Comparison of ENCODE assay signal across 27 cellular contexts in the genomic region with DNA sequence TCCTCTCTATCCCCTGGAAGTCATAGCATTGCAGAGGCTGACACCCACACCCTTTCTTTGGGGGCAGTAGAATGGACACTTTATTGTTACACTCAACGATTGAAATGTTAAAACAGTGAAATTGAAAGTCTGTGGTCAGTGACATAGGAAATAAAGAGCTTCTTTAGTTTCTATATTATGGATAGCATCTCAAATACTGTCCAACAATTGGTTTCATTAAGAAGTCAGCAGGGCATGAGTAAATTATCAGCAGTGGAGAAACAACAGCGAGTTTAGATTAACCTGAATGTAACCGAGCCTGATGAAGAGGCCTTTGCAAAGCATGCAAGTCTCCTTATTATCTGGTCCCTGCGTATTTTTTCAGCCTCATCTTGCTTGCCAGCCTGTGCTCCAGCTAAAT.
DNase-seq lines count a peak whose midpoint lies in the region; ATAC-seq, FAIRE-seq and TF ChIP-seq lines count a peak whose summit lies in the region.
"Had no signal": no experiment of that assay in that cellular context is flagged by ENCODE, and none has a peak within 500 bp of the region (broad histone marks: within the 10 kb centered on the region; RNA-seq: fewer than 3 reads in every experiment).

No MANE protein-coding gene starts in this region.

- H3K27me3 ChIP-seq in GM12878 (replicated peaks in 1 of 2; ENCODE audit: control insufficient read depth in 2 of 2, insufficient read depth in 2 of 2, low read length in 1 of 2), result no peaks in the 10 kb centered on the region
- H3K27me3 ChIP-seq: SJSA1 had no signal

- no peaks in the 10 kb centered on the region for H4K20me1 ChIP-seq in GM12878 (ENCODE audit: control insufficient read depth, insufficient read depth)

- POLR2A ChIA-PET in GM12878 (lab: Charles Lee) (interaction anchor here (0.8 kb wide), 1 partner anchor 17 kb away, joined by 3 read pairs; no protein-coding TSS in a partner anchor), MCF 10A (lab: Yijun Ruan, JAX) (interaction anchor here (1.0 kb wide), 1 partner anchor 25 kb away, joined by 3 read pairs; no protein-coding TSS in a partner anchor)

- ATAC-seq in activated naive CD8-positive, alpha-beta T cell treated with anti-CD3 and anti-CD28 coated beads, Interleukin-2, amount 50 U/mL, for 24 hours, result peak; percentile 46
- ATAC-seq in HG02610 (IDR thresholded peaks at IDR 0.05; ENCODE audit: unreplicated experiment) (peak; percentile 69), GM12878 (peak; percentile 79)
- ATAC-seq in stimulated activated naive B cell treated with anti-CD40 and anti-IgM and Interleukin-4, amounts not matched to agents 10 μg/mL and 1 μg/mL and 100 μg/mL, for 72 hours (replicated peaks), result peak; percentile 72 to 84
- ATAC-seq: K562, T-cell had no signal

- no TSS peak for BruUV-seq in GM12878 (replicated peaks; lab: Mats Ljungman, UMichigan)
- BruUV-seq in MCF 10A (replicated peaks; lab: Mats Ljungman, UMichigan), result no TSS peak

- no peak overlapping the region for H3K9ac ChIP-seq in GM12878 (ENCODE audit: control insufficient read depth, insufficient read depth, low read length)

- no peaks in the 10 kb centered on the region for H3K36me3 ChIP-seq in GM12878 (ENCODE audit: control insufficient read depth in 2 of 2, insufficient read depth in 2 of 2, low read length in 1 of 2)
- H3K36me3 ChIP-seq: SJSA1 had no signal

- no peak for FAIRE-seq in GM12878 (lab: Jason Lieb, UNC)
- FAIRE-seq: GM12892, H1, HTR-8/SVneo, K562 had no signal

- SMC1A ChIA-PET in GM12878 (lab: Charles Lee; ENCODE audit: uncharacterized antibody, unreplicated experiment), result interaction anchor here (0.6 to 2.8 kb wide), 7 partner anchors 7 to 338 kb away, joined by 3 to 9 read pairs (median 6); no protein-coding TSS in a partner anchor

- H3K27ac ChIP-seq in GM12878 (ENCODE audit: control insufficient read depth, insufficient read depth), result no peak overlapping the region
- H3K27ac ChIP-seq: PC-9, SJSA1 had no signal

- 28% methylated on average over 4 of the region's 4 CpGs for WGBS in GM12878 (ENCODE audit: insufficient coverage, insufficient replicate concordance, low lambda C conversion rate, missing lambda C conversion rate)

- no peak for TF ChIP-seq RAD21 in GM12878 (IDR thresholded peaks at IDR 0.05; ENCODE audit: insufficient read depth, low read depth, low read length)

- in situ Hi-C loops in GM12878 (cut with MboI), result no loop called here

- no peak overlapping the region for H3K27ac Mint-ChIP-seq in activated naive CD8-positive, alpha-beta T cell treated with anti-CD3 and anti-CD28 coated beads, Interleukin-2, amount 50 U/mL, for 24 hours
- no peak overlapping the region for H3K27ac Mint-ChIP-seq in activated naive CD8-positive, alpha-beta T cell treated with anti-CD3 and anti-CD28 coated beads for 36 hours
- no peak overlapping the region for H3K27ac Mint-ChIP-seq in stimulated activated naive B cell treated with anti-CD40 and anti-IgM and Interleukin-4, amounts not matched to agents 10 μg/mL and 1 μg/mL and 100 μg/mL, for 72 hours
- H3K27ac Mint-ChIP-seq in MCF 10A (ENCODE audit: low read depth, unreplicated experiment), result no peak overlapping the region
- H3K27ac Mint-ChIP-seq: T-cell had no signal

- no peaks in the 10 kb centered on the region for H3K36me3 Mint-ChIP-seq in activated naive CD8-positive, alpha-beta T cell treated with anti-CD3 and anti-CD28 coated beads, Interleukin-2, amount 50 U/mL, for 24 hours (ENCODE audit: low read depth)
- no peaks in the 10 kb centered on the region for H3K36me3 Mint-ChIP-seq in activated naive CD8-positive, alpha-beta T cell treated with anti-CD3 and anti-CD28 coated beads for 36 hours
- H3K36me3 Mint-ChIP-seq in stimulated activated naive B cell treated with anti-CD40 and anti-IgM and Interleukin-4, amounts not matched to agents 10 μg/mL and 1 μg/mL and 100 μg/mL, for 72 hours, result no peaks in the 10 kb centered on the region
- no peaks in the 10 kb centered on the region for H3K36me3 Mint-ChIP-seq in MCF 10A (ENCODE audit: insufficient read depth, unreplicated experiment)
- H3K36me3 Mint-ChIP-seq: T-cell had no signal

- H3K4me1 Mint-ChIP-seq in activated naive CD8-positive, alpha-beta T cell treated with anti-CD3 and anti-CD28 coated beads, Interleukin-2, amount 50 U/mL, for 24 hours, result no peaks in the 10 kb centered on the region
- no peaks in the 10 kb centered on the region for H3K4me1 Mint-ChIP-seq in activated naive CD8-positive, alpha-beta T cell treated with anti-CD3 and anti-CD28 coated beads for 36 hours
- peaks cover 5 to 11% of the 10 kb centered on the region in 2 donors for H3K4me1 Mint-ChIP-seq in stimulated activated naive B cell treated with anti-CD40 and anti-IgM and Interleukin-4, amounts not matched to agents 10 μg/mL and 1 μg/mL and 100 μg/mL, for 72 hours
- H3K4me1 Mint-ChIP-seq in MCF 10A (ENCODE audit: insufficient read depth, unreplicated experiment), result peaks cover 5% of the 10 kb centered on the region
- H3K4me1 Mint-ChIP-seq: T-cell had no signal

- no peaks in the 10 kb centered on the region for H3K79me2 ChIP-seq in GM12878 (ENCODE audit: control insufficient read depth, insufficient read depth, low read length)

- no peak for DNase-seq in activated naive CD8-positive, alpha-beta T cell treated with anti-CD3 and anti-CD28 coated beads, Interleukin-2, amount 50 U/mL, for 24 hours
- DNase-seq in activated naive CD8-positive, alpha-beta T cell treated with anti-CD3 and anti-CD28 coated beads for 36 hours, result no peak
- DNase-seq in GM12878 (ENCODE audit: low read depth, low spot score) (no peak), ecto neural progenitor cell (ENCODE audit: low spot score) (no peak), MCF 10A (ENCODE audit: unreplicated experiment) (no peak), HK-2 (ENCODE audit: unreplicated experiment) (no peak)
- DNase-seq in stimulated activated naive B cell treated with anti-CD40 and anti-IgM and Interleukin-4, amounts not matched to agents 10 μg/mL and 1 μg/mL and 100 μg/mL, for 72 hours, result no peak
- DNase-seq: 8988T, ACHN, Calu3, DMS79 treated with DMSO at 0.1 percent for 48 hours, GF-D8, HCEC 1CT, Kasumi-1, NCI-H1105 treated with DMSO at 0.1 percent for 48 hours, NCI-H2029, NCI-H446 treated with DMSO at 0.1 percent for 48 hours, NCI-H526, PC-9, Right ventricle myocardium superior, T-cell had no signal

- H3K9me3 Mint-ChIP-seq in activated naive CD8-positive, alpha-beta T cell treated with anti-CD3 and anti-CD28 coated beads, Interleukin-2, amount 50 U/mL, for 24 hours, result no peaks in the 10 kb centered on the region
- no peaks in the 10 kb centered on the region for H3K9me3 Mint-ChIP-seq in activated naive CD8-positive, alpha-beta T cell treated with anti-CD3 and anti-CD28 coated beads for 36 hours
- H3K9me3 Mint-ChIP-seq in stimulated activated naive B cell treated with anti-CD40 and anti-IgM and Interleukin-4, amounts not matched to agents 10 μg/mL and 1 μg/mL and 100 μg/mL, for 72 hours, result no peaks in the 10 kb centered on the region
- no peaks in the 10 kb centered on the region for H3K9me3 Mint-ChIP-seq in MCF 10A (ENCODE audit: unreplicated experiment)
- H3K9me3 Mint-ChIP-seq: T-cell had no signal

- no peaks in the 10 kb centered on the region for H3K9me3 ChIP-seq in GM12878 (replicated peaks; ENCODE audit: control insufficient read depth, insufficient read depth, low read length)
- H3K9me3 ChIP-seq: SJSA1 had no signal

- no peak for TF ChIP-seq EP300 in GM12878 (IDR thresholded peaks at IDR 0.05; ENCODE audit: borderline replicate concordance in 1 of 2, control insufficient read depth in 1 of 2, low read depth in 2 of 2, low read length in 2 of 2)

- H3K4me3 Mint-ChIP-seq in activated naive CD8-positive, alpha-beta T cell treated with anti-CD3 and anti-CD28 coated beads, Interleukin-2, amount 50 U/mL, for 24 hours, result no peak overlapping the region
- no peak overlapping the region for H3K4me3 Mint-ChIP-seq in activated naive CD8-positive, alpha-beta T cell treated with anti-CD3 and anti-CD28 coated beads for 36 hours
- H3K4me3 Mint-ChIP-seq in stimulated activated naive B cell treated with anti-CD40 and anti-IgM and Interleukin-4, amounts not matched to agents 10 μg/mL and 1 μg/mL and 100 μg/mL, for 72 hours, result no peak overlapping the region
- H3K4me3 Mint-ChIP-seq in MCF 10A (ENCODE audit: unreplicated experiment), result no peak overlapping the region
- H3K4me3 Mint-ChIP-seq: T-cell had no signal

- no peak overlapping the region for H2AFZ ChIP-seq in GM12878 (ENCODE audit: control insufficient read depth, low read depth, low read length)
- H2AFZ ChIP-seq: PC-9 had no signal

- H3K4me3 ChIP-seq in GM12878, result no peak overlapping the region
- H3K4me3 ChIP-seq: K562, PC-9, SJSA1 had no signal

- TF ChIP-seq CTCF in GM12878 (IDR thresholded peaks at IDR 0.05 in 2 of 3, conservative IDR thresholded peaks at IDR 0.05 in 1 of 3; ENCODE audit: control insufficient read depth in 2 of 3, extremely low read depth in 1 of 3, insufficient read depth in 1 of 3, low read depth in 3 of 3, low read length in 3 of 3), result no peak
- no peak for TF ChIP-seq CTCF in MCF 10A (IDR thresholded peaks at IDR 0.05; ENCODE audit: unreplicated experiment)

- CTCF ChIA-PET in GM12878 (lab: Yijun Ruan, JAX) (interaction anchor here (1.0 to 3.3 kb wide), 11 partner anchors 11 to 63 kb away, joined by 3 to 20 read pairs (median 4); no protein-coding TSS in a partner anchor), MCF 10A (lab: Yijun Ruan, JAX) (interaction anchor here (0.6 to 2.9 kb wide), 5 partner anchors 9 to 60 kb away, joined by 3 to 27 read pairs (median 3); no protein-coding TSS in a partner anchor)

- intact Hi-C loops in GM12878 (cut with micrococcal nuclease; ENCODE audit: unreplicated experiment), result no loop called here
- intact Hi-C loops in MCF 10A (cut with micrococcal nuclease), result no loop called here

- TF ChIP-seq POLR2A in GM12878 (IDR thresholded peaks at IDR 0.05; ENCODE audit: low read depth, low read length), result no peak

- no peak overlapping the region; the same call in 1 of the 2 replicates for H3K4me2 ChIP-seq in GM12878 (ENCODE audit: control insufficient read depth, insufficient read depth)
- H3K4me2 ChIP-seq: PC-9 had no signal

- RAD21 ChIA-PET in GM12878 (lab: Charles Lee; ENCODE audit: unreplicated experiment), result interaction anchor here (1.5 kb wide), 2 partner anchors 15 to 59 kb away, joined by 3 to 6 read pairs; no protein-coding TSS in a partner anchor

- no peaks in the 10 kb centered on the region for H3K4me1 ChIP-seq in GM12878 (ENCODE audit: control insufficient read depth, insufficient read depth, low read length)
- H3K4me1 ChIP-seq: SJSA1 had no signal

- peaks cover 2% of the 10 kb centered on the region for H3K27me3 Mint-ChIP-seq in activated naive CD8-positive, alpha-beta T cell treated with anti-CD3 and anti-CD28 coated beads, Interleukin-2, amount 50 U/mL, for 24 hours
- no peaks in the 10 kb centered on the region for H3K27me3 Mint-ChIP-seq in activated naive CD8-positive, alpha-beta T cell treated with anti-CD3 and anti-CD28 coated beads for 36 hours
- H3K27me3 Mint-ChIP-seq in stimulated activated naive B cell treated with anti-CD40 and anti-IgM and Interleukin-4, amounts not matched to agents 10 μg/mL and 1 μg/mL and 100 μg/mL, for 72 hours, result peaks cover 0 to 6% of the 10 kb centered on the region in 2 donors
- H3K27me3 Mint-ChIP-seq in MCF 10A (ENCODE audit: insufficient read depth, unreplicated experiment), result no peaks in the 10 kb centered on the region

TF ChIP-seq in GM12878, 131 proteins besides CTCF, POLR2A, EP300 and RAD21 (continues in another document):
- no peak for TF ChIP-seq MTA2 (IDR thresholded peaks at IDR 0.05; ENCODE audit: low read depth)
